ENCODE assay signal across 1 cellular context in the genomic region with DNA sequence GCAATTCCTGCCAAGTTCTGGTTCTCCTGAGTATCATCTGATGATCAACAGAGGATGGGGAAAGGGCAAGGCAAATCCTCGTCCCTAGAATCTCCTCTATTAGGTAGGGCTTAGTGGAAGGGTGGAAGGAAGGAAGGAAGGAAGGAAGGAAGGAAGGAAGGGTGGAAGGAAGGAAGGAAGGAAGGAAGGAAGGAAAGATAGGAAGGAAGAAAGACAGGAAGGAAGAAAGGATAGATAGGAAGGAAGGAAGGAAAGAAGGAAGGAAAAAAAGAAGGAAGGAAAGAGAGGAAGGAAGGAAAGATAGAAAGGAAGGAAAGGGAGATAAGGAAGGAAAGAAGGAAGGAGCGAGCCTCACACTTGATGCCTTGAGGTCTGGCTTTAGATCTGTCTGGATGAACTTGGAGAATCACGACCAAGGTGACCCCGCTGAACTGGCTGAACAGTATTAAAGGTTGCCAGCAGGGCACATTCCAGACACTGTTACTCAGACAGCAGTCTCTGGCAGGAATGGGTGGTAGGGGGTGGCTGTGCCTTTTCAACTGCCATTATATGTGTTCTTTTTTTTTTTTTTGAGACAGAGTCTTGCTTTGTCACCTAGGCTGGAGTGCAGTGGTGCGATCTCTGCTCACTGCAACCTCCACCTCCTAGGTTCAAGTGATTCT.
TF ChIP-seq lines count a peak whose summit lies in the region.

No MANE protein-coding gene starts in this region.

TF ChIP-seq in endothelial cell of umbilical vein, 7 proteins besides CTCF, POLR2A, EP300 and RAD21:
- no peak for TF ChIP-seq MYC (IDR thresholded peaks at IDR 0.05; ENCODE audit: low read depth, low read length)
- no peak for TF ChIP-seq GATA2 (IDR thresholded peaks at IDR 0.05; ENCODE audit: insufficient read depth, insufficient read length, low read depth, low read length)
- no peak for TF ChIP-seq POLR2AphosphoS5 (IDR thresholded peaks at IDR 0.05; ENCODE audit: insufficient read depth, low read depth, low read length)
- TF ChIP-seq, protein P1, sequence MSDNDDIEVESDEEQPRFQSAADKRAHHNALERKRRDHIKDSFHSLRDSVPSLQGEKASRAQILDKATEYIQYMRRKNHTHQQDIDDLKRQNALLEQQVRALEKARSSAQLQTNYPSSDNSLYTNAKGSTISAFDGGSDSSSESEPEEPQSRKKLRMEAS (IDR thresholded peaks at IDR 0.05; ENCODE audit: insufficient read depth, insufficient read length): no peak
- no peak for TF ChIP-seq FOS (IDR thresholded peaks at IDR 0.05; ENCODE audit: borderline replicate concordance, insufficient read depth, low read length)
- TF ChIP-seq EZH2 (IDR thresholded peaks at IDR 0.05; ENCODE audit: borderline replicate concordance, low read depth, low read length, severe bottlenecking): no peak
- TF ChIP-seq JUN (IDR thresholded peaks at IDR 0.05; ENCODE audit: borderline replicate concordance, insufficient read depth, insufficient read length, low read depth): no peak
